In genomic region chr3:45236964-45237363, GRCh38 we compare ENCODE assay signal across 16 cellular contexts.
"Had no signal": no experiment of that assay in that cellular context is flagged by ENCODE, and none has a peak within 500 bp of the region (broad histone marks: within the 10 kb centered on the region; RNA-seq: fewer than 3 reads in every experiment).

No MANE protein-coding gene starts in this region.

- FAIRE-seq: endothelial cell of umbilical vein, urothelium cell line had no signal

- H3K27ac ChIP-seq: coronary artery, foreskin keratinocyte, left ventricle myocardium inferior, tibial artery had no signal

- DNase-seq: activated CD4-positive, alpha-beta T cell treated with anti-CD3 and anti-CD28 coated beads for 48 hours; activated CD8-positive, alpha-beta memory T cell treated with anti-CD3 and anti-CD28 coated beads, Interleukin-2, amount 50 U/mL, for 4 hours; activated CD8-positive, alpha-beta T cell treated with anti-CD3 and anti-CD28 coated beads, Interleukin-2, amount 10 ng/mL, durations not matched to agents 7 days and 5 days; activated gamma-delta T cell treated with Interleukin-2 at 50 U/mL for 16 hours; amniotic stem cell; central memory CD4-positive, alpha-beta T cell; effector CD8-positive, alpha-beta T cell; foreskin keratinocyte; left ventricle myocardium inferior; natural killer cell; T1000; tibial artery had no signal

- H3K4me3 ChIP-seq: coronary artery, left ventricle myocardium inferior, tibial artery had no signal

- H3K27me3 ChIP-seq: foreskin keratinocyte had no signal

- H3K4me1 ChIP-seq: foreskin keratinocyte, left ventricle myocardium inferior, tibial artery had no signal

- H3K36me3 ChIP-seq: left ventricle myocardium inferior, tibial artery had no signal

- H3K9me3 ChIP-seq: left ventricle myocardium inferior, tibial artery had no signal

- ATAC-seq: activated CD8-positive, alpha-beta T cell treated with anti-CD3 and anti-CD28 coated beads, Interleukin-2, amount 10 ng/mL, durations not matched to agents 7 days and 5 days; foreskin keratinocyte; natural killer cell; stimulated activated memory B cell treated with anti-CD40 and anti-IgM and Interleukin-4, amounts not matched to agents 10 μg/mL and 1 μg/mL and 100 μg/mL, for 72 hours had no signal
